ENCODE assay signal across 1 cellular context in the genomic region with DNA sequence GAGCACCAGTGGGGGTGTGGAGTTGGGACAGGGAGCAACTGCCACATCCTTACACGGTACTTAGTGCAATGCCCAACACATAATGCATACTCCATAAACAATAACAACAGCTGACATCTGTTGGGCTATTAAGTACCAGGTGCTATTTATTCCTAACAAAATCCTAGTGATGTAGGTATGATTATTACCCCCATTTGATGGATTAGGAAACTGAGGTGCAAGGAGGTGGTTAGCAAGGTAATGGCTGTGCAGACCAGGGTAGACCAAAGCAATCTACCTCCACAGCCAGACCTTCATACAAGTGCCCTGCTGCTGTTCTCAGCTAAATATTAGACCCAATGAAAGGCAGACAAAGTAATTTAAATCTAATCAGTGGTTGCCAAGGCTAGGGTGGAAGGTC.
TF ChIP-seq lines count a peak whose summit lies in the region.

No MANE protein-coding gene starts in this region.

TF ChIP-seq in HepG2, 621 proteins besides CTCF, POLR2A, EP300 and RAD21 (continued from another document):
- TF ChIP-seq ZNF704 (CRISPR knock-in tag; IDR thresholded peaks at IDR 0.05; ENCODE audit: borderline replicate concordance): no peak
- TF ChIP-seq RBM22 (optimal IDR thresholded peaks at IDR 0.05; ENCODE audit: low read length): no peak
- TF ChIP-seq HNRNPUL1 (IDR thresholded peaks at IDR 0.05; ENCODE audit: low read depth, low read length): no peak
- no peak for TF ChIP-seq ZNF891 (CRISPR knock-in tag; IDR thresholded peaks at IDR 0.05)
- TF ChIP-seq ZEB1 (IDR thresholded peaks at IDR 0.05; ENCODE audit: insufficient replicate concordance, low read depth): no peak
- no peak for TF ChIP-seq BCL6 (CRISPR knock-in tag; IDR thresholded peaks at IDR 0.05)
- 0 out of 2 replicates have a peak, but pooled peaks have one; percentile 37 for TF ChIP-seq ZXDC (CRISPR knock-in tag; IDR thresholded peaks at IDR 0.05)
- TF ChIP-seq ZNF557 (CRISPR knock-in tag; IDR thresholded peaks at IDR 0.05): no peak
- peak; percentile 26; the same call in 1 of the 2 replicates for TF ChIP-seq ZBTB7A (CRISPR knock-in tag; IDR thresholded peaks at IDR 0.05)
- TF ChIP-seq NFKBIZ (CRISPR knock-in tag; IDR thresholded peaks at IDR 0.05): no peak
- TF ChIP-seq CREBL2 (CRISPR knock-in tag; IDR thresholded peaks at IDR 0.05; ENCODE audit: borderline replicate concordance): no peak
- no peak for TF ChIP-seq ZKSCAN8 (CRISPR knock-in tag; IDR thresholded peaks at IDR 0.05; ENCODE audit: borderline replicate concordance)
- TF ChIP-seq ZNF629 (CRISPR knock-in tag; conservative IDR thresholded peaks at IDR 0.05): peak; percentile 79
